In the genomic region with DNA sequence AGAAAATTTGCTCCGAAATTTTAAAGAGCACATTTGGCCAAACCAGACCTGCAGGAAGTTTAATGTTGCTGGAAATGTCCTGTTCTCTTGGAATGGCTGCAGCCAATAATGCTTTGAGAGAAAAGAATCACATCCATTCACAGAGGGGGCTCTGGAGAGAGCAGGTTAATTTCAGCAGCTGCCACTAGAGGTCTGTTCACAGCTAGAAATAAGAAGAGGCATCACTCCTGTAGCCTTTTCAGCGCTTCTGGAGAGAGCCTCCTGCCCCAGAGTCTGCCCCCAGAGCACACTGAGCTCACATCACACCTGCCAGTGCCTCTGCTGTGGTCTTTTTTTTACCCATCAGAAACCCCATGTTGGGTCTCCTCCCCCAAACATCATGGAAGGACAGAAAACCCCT, we compare ENCODE assay signal across 8 cellular contexts.
A peak's percentile ranks its signal among the peaks of the same experiment; 100 is the strongest.
DNase-seq lines count a peak whose midpoint lies in the region; ATAC-seq and TF ChIP-seq lines count a peak whose summit lies in the region.

No MANE protein-coding gene starts in this region.

- no peaks in the 10 kb centered on the region for H3K36me3 ChIP-seq in ascending aorta
- H3K36me3 ChIP-seq in MM.1S (replicated peaks; ENCODE audit: insufficient read depth, low read length) = no peaks in the 10 kb centered on the region

- H3K4me3 ChIP-seq in astrocyte of the spinal cord (ENCODE audit: low read depth, low read length) (no peak overlapping the region), ascending aorta (no peak overlapping the region), MM.1S (ENCODE audit: low read length) (no peak overlapping the region)

- no peak overlapping the region for H2AFZ ChIP-seq in MM.1S (ENCODE audit: low read length)

- no peaks in the 10 kb centered on the region for H3K27me3 ChIP-seq in ascending aorta
- no peaks in the 10 kb centered on the region for H3K27me3 ChIP-seq in MM.1S (replicated peaks; ENCODE audit: insufficient read depth, low read length)

- DNase-seq in AG09319 (ENCODE audit: extremely low read depth, low read depth) (no peak), HuH-7 (ENCODE audit: low spot score) (peak; percentile 34), astrocyte of the spinal cord (ENCODE audit: low read depth, low spot score) (peak; percentile 49), medulla oblongata (ENCODE audit: extremely low spot score) (peak; percentile 70), ascending aorta (ENCODE audit: low spot score in 2 of 2) (no peak), DMS79 treated with DMSO at 0.1 percent for 48 hours (lab: John Stamatoyannopoulos, UW) (no peak), MM.1S (no peak)

- no peak overlapping the region for H3K4me2 ChIP-seq in MM.1S (ENCODE audit: low read depth, low read length)

- no peaks in the 10 kb centered on the region for H3K79me2 ChIP-seq in MM.1S (ENCODE audit: low read length)

- peak; percentile 77 for ATAC-seq in GM18519 (IDR thresholded peaks at IDR 0.05; ENCODE audit: low FRiP score, unreplicated experiment)

- TF ChIP-seq CTCF in AG09319 (IDR thresholded peaks at IDR 0.05; ENCODE audit: low read depth, low read length) (peak; percentile 43), astrocyte of the spinal cord (IDR thresholded peaks at IDR 0.05; ENCODE audit: low read depth, low read length) (peak; percentile 65), ascending aorta (IDR thresholded peaks at IDR 0.05) (peak in 1 of 3 experiments; percentile 18), MM.1S (IDR thresholded peaks at IDR 0.05; ENCODE audit: low read length) (no peak)

- in situ Hi-C loops in astrocyte of the spinal cord (cut with HindIII; ENCODE audit: low sequenced_read_pairs) = no loop called here

- H3K27ac ChIP-seq in ascending aorta (no peak overlapping the region), MM.1S (ENCODE audit: low read length) (no peak overlapping the region)

- H3F3A ChIP-seq in MM.1S (ENCODE audit: insufficient read depth, low read length) = no peaks in the 10 kb centered on the region

- H3K9me2 ChIP-seq in MM.1S (replicated peaks; ENCODE audit: insufficient read depth, low read length) = no peaks in the 10 kb centered on the region

- H3K9me3 ChIP-seq in ascending aorta = no peaks in the 10 kb centered on the region
- H3K9me3 ChIP-seq in MM.1S (replicated peaks; ENCODE audit: insufficient read depth, low read length) = no peaks in the 10 kb centered on the region

- no peak overlapping the region for H3K9ac ChIP-seq in MM.1S (ENCODE audit: low read length)

- H3K4me1 ChIP-seq in ascending aorta (no peaks in the 10 kb centered on the region), MM.1S (ENCODE audit: low read length) (no peaks in the 10 kb centered on the region)

- no peaks in the 10 kb centered on the region for H4K20me1 ChIP-seq in MM.1S (ENCODE audit: insufficient read depth, low read length)

- intact Hi-C loops in ascending aorta (cut with DNase I) = no loop called here

Comparison
In these comparisons a context has a peak if more than half of its experiments do, and no peak if none do; other contexts are left out.
1. DNase-seq: peak in HuH-7 (single experiment), astrocyte of the spinal cord (single experiment) and medulla oblongata (single experiment); none in AG09319 (single experiment), ascending aorta (0 of 2), DMS79 treated with DMSO at 0.1 percent for 48 hours (single experiment) and MM.1S (single experiment).